ENCODE assay signal across 1 cellular context in the genomic region with DNA sequence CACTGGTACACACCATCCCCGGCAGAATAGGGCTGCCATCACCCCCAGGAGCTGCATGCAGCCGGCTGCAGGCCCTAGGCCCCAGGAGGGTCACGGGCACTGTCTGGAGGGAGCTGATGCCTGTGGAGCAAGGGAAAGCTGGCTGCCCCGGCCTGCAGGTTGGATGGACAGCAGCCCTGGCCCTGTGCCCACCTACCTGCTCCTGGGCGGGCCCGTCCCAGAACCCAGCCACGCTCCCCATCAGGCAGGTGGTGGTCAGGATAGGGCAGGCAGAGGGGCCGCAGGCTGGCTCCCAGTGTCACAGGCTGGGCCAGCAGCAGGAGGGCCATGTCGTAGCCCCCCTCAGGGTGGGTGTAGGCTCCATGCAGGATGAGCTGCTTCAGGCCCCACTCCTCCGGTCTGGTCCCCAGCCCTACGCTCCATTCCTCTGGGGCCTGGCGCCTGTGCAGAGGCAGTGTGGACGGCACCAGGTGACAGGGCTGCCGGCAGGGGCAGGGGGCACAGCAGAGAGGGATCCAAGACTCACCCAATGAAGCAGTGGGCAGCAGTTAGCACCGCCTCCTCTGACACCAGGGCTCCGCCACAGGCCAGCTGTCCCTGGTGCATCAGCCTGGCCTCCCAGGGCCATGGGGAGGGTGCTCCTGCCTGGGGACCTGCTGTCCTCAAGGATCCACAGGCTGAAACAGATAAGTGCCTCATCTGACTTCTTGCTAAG.
TF ChIP-seq lines count a peak whose summit lies in the region.

No MANE protein-coding gene starts in this region.

TF ChIP-seq in SK-N-SH treated with all-trans-retinoic acid at 6 μM for 48 hours, 23 proteins besides CTCF, POLR2A, EP300 and RAD21 (continued from another document):
- TF ChIP-seq, protein P1, sequence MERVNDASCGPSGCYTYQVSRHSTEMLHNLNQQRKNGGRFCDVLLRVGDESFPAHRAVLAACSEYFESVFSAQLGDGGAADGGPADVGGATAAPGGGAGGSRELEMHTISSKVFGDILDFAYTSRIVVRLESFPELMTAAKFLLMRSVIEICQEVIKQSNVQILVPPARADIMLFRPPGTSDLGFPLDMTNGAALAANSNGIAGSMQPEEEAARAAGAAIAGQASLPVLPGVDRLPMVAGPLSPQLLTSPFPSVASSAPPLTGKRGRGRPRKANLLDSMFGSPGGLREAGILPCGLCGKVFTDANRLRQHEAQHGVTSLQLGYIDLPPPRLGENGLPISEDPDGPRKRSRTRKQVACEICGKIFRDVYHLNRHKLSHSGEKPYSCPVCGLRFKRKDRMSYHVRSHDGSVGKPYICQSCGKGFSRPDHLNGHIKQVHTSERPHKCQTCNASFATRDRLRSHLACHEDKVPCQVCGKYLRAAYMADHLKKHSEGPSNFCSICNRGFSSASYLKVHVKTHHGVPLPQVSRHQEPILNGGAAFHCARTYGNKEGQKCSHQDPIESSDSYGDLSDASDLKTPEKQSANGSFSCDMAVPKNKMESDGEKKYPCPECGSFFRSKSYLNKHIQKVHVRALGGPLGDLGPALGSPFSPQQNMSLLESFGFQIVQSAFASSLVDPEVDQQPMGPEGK (CRISPR knock-in tag; IDR thresholded peaks at IDR 0.05; ENCODE audit: borderline replicate concordance) = no peak
- TF ChIP-seq, protein P2, sequence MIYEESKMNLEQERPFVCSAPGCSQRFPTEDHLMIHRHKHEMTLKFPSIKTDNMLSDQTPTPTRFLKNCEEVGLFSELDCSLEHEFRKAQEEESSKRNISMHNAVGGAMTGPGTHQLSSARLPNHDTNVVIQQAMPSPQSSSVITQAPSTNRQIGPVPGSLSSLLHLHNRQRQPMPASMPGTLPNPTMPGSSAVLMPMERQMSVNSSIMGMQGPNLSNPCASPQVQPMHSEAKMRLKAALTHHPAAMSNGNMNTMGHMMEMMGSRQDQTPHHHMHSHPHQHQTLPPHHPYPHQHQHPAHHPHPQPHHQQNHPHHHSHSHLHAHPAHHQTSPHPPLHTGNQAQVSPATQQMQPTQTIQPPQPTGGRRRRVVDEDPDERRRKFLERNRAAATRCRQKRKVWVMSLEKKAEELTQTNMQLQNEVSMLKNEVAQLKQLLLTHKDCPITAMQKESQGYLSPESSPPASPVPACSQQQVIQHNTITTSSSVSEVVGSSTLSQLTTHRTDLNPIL (CRISPR knock-in tag; IDR thresholded peaks at IDR 0.05; ENCODE audit: low read depth) = no peak
TF ChIP-seq in SK-N-SH treated with all-trans-retinoic acid at 6 μM for 48 hours: peak in this region for 0.
